In genomic region chr6:22929228-22929627, GRCh38 we compare ENCODE assay signal across 12 cellular contexts.
A peak's percentile ranks its signal among the peaks of the same experiment; 100 is the strongest.
DNase-seq lines count a peak whose midpoint lies in the region; ATAC-seq and TF ChIP-seq lines count a peak whose summit lies in the region.
"Had no signal": no experiment of that assay in that cellular context is flagged by ENCODE, and none has a peak within 500 bp of the region (broad histone marks: within the 10 kb centered on the region; RNA-seq: fewer than 3 reads in every experiment).

No MANE protein-coding gene starts in this region.

- H3K9me3 Mint-ChIP-seq in activated CD4-positive, alpha-beta T cell treated with anti-CD3 and anti-CD28 coated beads for 36 hours (ENCODE audit: low read depth): no peaks in the 10 kb centered on the region

- 0 out of 2 replicates have a peak overlapping the region, but pooled peaks have one; percentile 21 for H2AFZ ChIP-seq in OCI-LY3 (ENCODE audit: low read depth, low read length)
- H2AFZ ChIP-seq: hepatocyte had no signal

- CTCF ChIA-PET in activated CD4-positive, alpha-beta T cell treated with anti-CD3 and anti-CD28 coated beads for 36 hours (lab: Charles Lee): interaction anchor here (0.6 kb wide), 1 partner anchor 818 kb away, joined by 3 read pairs; no protein-coding TSS in a partner anchor

- H3K4me1 ChIP-seq in OCI-LY3 (ENCODE audit: low read length) (no peaks in the 10 kb centered on the region), thoracic aorta (ENCODE audit: control insufficient read depth in 1 of 2, low read depth in 2 of 2) (peaks cover 5 to 15% of the 10 kb centered on the region in 2 donors)

- H3K27ac ChIP-seq in OCI-LY3 (ENCODE audit: low read length) (no peak overlapping the region), thoracic aorta (peak overlapping the region; percentile 17 to 62)
- H3K27ac ChIP-seq: hepatocyte had no signal

- DNase-seq in SIG-M5 treated with dmso at 0.1 percent for 504 hours (lab: John Stamatoyannopoulos, UW; ENCODE audit: unreplicated experiment) (peak; percentile 8), SIG-M5 (lab: John Stamatoyannopoulos, UW) (no peak), fibroblast of pulmonary artery (ENCODE audit: low read depth) (peak; percentile 38), thoracic aorta (ENCODE audit: low spot score) (no peak), HuH-7 (ENCODE audit: low spot score) (no peak)
- no peak for DNase-seq in activated CD4-positive, alpha-beta T cell treated with anti-CD3 and anti-CD28 coated beads for 36 hours
- DNase-seq: activated CD4-positive, CD25-positive, alpha-beta regulatory T cell treated with anti-CD3 and anti-CD28 coated beads, Interleukin-2, amount 50 U/mL, for 72 hours; activated effector memory CD4-positive, alpha-beta T cell treated with anti-CD3 and anti-CD28 coated beads, Interleukin-2, amount 50 U/mL, for 16 hours; NCI-H1694 had no signal

- peaks cover 4% of the 10 kb centered on the region for H3K4me1 Mint-ChIP-seq in activated CD4-positive, alpha-beta T cell treated with anti-CD3 and anti-CD28 coated beads for 36 hours

- peak overlapping the region; percentile 32; the same call in 1 of the 2 replicates for H3K4me2 ChIP-seq in OCI-LY3 (ENCODE audit: low read length)
- H3K4me2 ChIP-seq: hepatocyte had no signal

- no peaks in the 10 kb centered on the region for H3K27me3 ChIP-seq in OCI-LY3 (ENCODE audit: low read depth, low read length)
- H3K27me3 ChIP-seq in thoracic aorta (replicated peaks; ENCODE audit: insufficient read depth): no peaks in the 10 kb centered on the region
- H3K27me3 ChIP-seq: hepatocyte had no signal

- intact Hi-C loops in activated CD4-positive, alpha-beta T cell treated with anti-CD3 and anti-CD28 coated beads for 36 hours (cut with DNase I, micrococcal nuclease): no loop called here

- no peak overlapping the region for H3K27ac Mint-ChIP-seq in activated CD4-positive, alpha-beta T cell treated with anti-CD3 and anti-CD28 coated beads for 36 hours

- H3K9me3 ChIP-seq in OCI-LY3 (ENCODE audit: insufficient read depth, low read length) (no peaks in the 10 kb centered on the region), thoracic aorta (no peaks in the 10 kb centered on the region)

- TF ChIP-seq CTCF in OCI-LY3 (IDR thresholded peaks at IDR 0.05; ENCODE audit: low read depth, low read length): no peak
- no peak for TF ChIP-seq CTCF in fibroblast of pulmonary artery (IDR thresholded peaks at IDR 0.05; ENCODE audit: low read length, missing control alignments)
- no peak for TF ChIP-seq CTCF in thoracic aorta (IDR thresholded peaks at IDR 0.05)

- no peaks in the 10 kb centered on the region for H3K79me2 ChIP-seq in OCI-LY3 (ENCODE audit: low read length)
- H3K79me2 ChIP-seq: hepatocyte had no signal

- no peaks in the 10 kb centered on the region for H3K27me3 Mint-ChIP-seq in activated CD4-positive, alpha-beta T cell treated with anti-CD3 and anti-CD28 coated beads for 36 hours

- no peak for ATAC-seq in thoracic aorta (ENCODE audit: insufficient number of reproducible peaks, low FRiP score, low read depth)
- ATAC-seq in activated CD4-positive, alpha-beta T cell treated with anti-CD3 and anti-CD28 coated beads for 36 hours: no peak
- ATAC-seq in GM19397 (IDR thresholded peaks at IDR 0.05; ENCODE audit: unreplicated experiment): no peak

- no peak overlapping the region for H3K9ac ChIP-seq in OCI-LY3 (ENCODE audit: low read length)

- H4K20me1 ChIP-seq in OCI-LY3 (ENCODE audit: insufficient read depth, low read length): no peaks in the 10 kb centered on the region

- H3K4me3 Mint-ChIP-seq in activated CD4-positive, alpha-beta T cell treated with anti-CD3 and anti-CD28 coated beads for 36 hours: no peak overlapping the region

- no peaks in the 10 kb centered on the region for H3K36me3 ChIP-seq in OCI-LY3 (replicated peaks; ENCODE audit: low read depth, low read length)
- no peaks in the 10 kb centered on the region for H3K36me3 ChIP-seq in thoracic aorta

- H3K4me3 ChIP-seq in OCI-LY3 (ENCODE audit: low read length): no peak overlapping the region
- H3K4me3 ChIP-seq in fibroblast of pulmonary artery (replicated peaks; ENCODE audit: low read depth, low read length): no peak overlapping the region
- peak overlapping the region; percentile 31 for H3K4me3 ChIP-seq in thoracic aorta
- H3K4me3 ChIP-seq: hepatocyte had no signal

- POLR2A ChIA-PET in activated CD4-positive, alpha-beta T cell treated with anti-CD3 and anti-CD28 coated beads for 36 hours (lab: Charles Lee): no interaction called here

- H3K36me3 Mint-ChIP-seq in activated CD4-positive, alpha-beta T cell treated with anti-CD3 and anti-CD28 coated beads for 36 hours (ENCODE audit: low read depth): no peaks in the 10 kb centered on the region

Comparison
In these comparisons a context has a peak if more than half of its experiments do, and no peak if none do; other contexts are left out.
1. DNase-seq: peak in SIG-M5 treated with dmso at 0.1 percent for 504 hours (single experiment) and fibroblast of pulmonary artery (single experiment); none in SIG-M5 (single experiment), thoracic aorta (single experiment), activated CD4-positive, alpha-beta T cell treated with anti-CD3 and anti-CD28 coated beads for 36 hours (single experiment) and HuH-7 (single experiment).